In genomic region chr12:96501139-96501741, GRCh38 we compare ENCODE assay signal across 8 cellular contexts. TPM values are rescaled to one million over a fixed set of nuclear protein-coding genes. Genes with fewer than 3 reads are reported as not detected.
DNase-seq lines count a peak whose midpoint lies in the region; ATAC-seq and TF ChIP-seq lines count a peak whose summit lies in the region.

No MANE protein-coding gene starts in this region.

- H3K4me3 Mint-ChIP-seq in activated T-helper 1 cell treated with anti-CD3 and anti-CD28 coated beads, Interleukin-12 subunit alpha, Interleukin-12 subunit beta, Interleukin-2, Interleukin-4 antibody, amounts not matched to agents 30 ng/mL and 10 ng/mL and 1 ng/mL, durations not matched to agents 14 hours and 24 hours and 36 hours = peak overlapping the region; percentile 61

- peak; percentile 52 for ATAC-seq in HG02870 (IDR thresholded peaks at IDR 0.05; ENCODE audit: unreplicated experiment)

- H3K36me3 Mint-ChIP-seq in activated T-helper 1 cell treated with anti-CD3 and anti-CD28 coated beads, Interleukin-12 subunit alpha, Interleukin-12 subunit beta, Interleukin-2, Interleukin-4 antibody, amounts not matched to agents 30 ng/mL and 10 ng/mL and 1 ng/mL, durations not matched to agents 14 hours and 24 hours and 36 hours (ENCODE audit: low read depth) = peaks cover 9% of the 10 kb centered on the region

- peak overlapping the region; percentile 57 to 69 for H3K27ac ChIP-seq in right atrium auricular region

- peaks cover 59% of the 10 kb centered on the region for H3K4me1 Mint-ChIP-seq in activated T-helper 1 cell treated with anti-CD3 and anti-CD28 coated beads, Interleukin-12 subunit alpha, Interleukin-12 subunit beta, Interleukin-2, Interleukin-4 antibody, amounts not matched to agents 30 ng/mL and 10 ng/mL and 1 ng/mL, durations not matched to agents 14 hours and 24 hours and 36 hours (ENCODE audit: low read depth)

- peak overlapping the region; percentile 83 for H3K27ac Mint-ChIP-seq in activated T-helper 1 cell treated with anti-CD3 and anti-CD28 coated beads, Interleukin-12 subunit alpha, Interleukin-12 subunit beta, Interleukin-2, Interleukin-4 antibody, amounts not matched to agents 30 ng/mL and 10 ng/mL and 1 ng/mL, durations not matched to agents 14 hours and 24 hours and 36 hours

- peaks cover 4% of the 10 kb centered on the region for H3K27me3 Mint-ChIP-seq in activated T-helper 1 cell treated with anti-CD3 and anti-CD28 coated beads, Interleukin-12 subunit alpha, Interleukin-12 subunit beta, Interleukin-2, Interleukin-4 antibody, amounts not matched to agents 30 ng/mL and 10 ng/mL and 1 ng/mL, durations not matched to agents 14 hours and 24 hours and 36 hours (ENCODE audit: insufficient read depth)

- H3K36me3 ChIP-seq in right atrium auricular region = no peaks in the 10 kb centered on the region

- H3K9me3 Mint-ChIP-seq in activated T-helper 1 cell treated with anti-CD3 and anti-CD28 coated beads, Interleukin-12 subunit alpha, Interleukin-12 subunit beta, Interleukin-2, Interleukin-4 antibody, amounts not matched to agents 30 ng/mL and 10 ng/mL and 1 ng/mL, durations not matched to agents 14 hours and 24 hours and 36 hours = peaks cover 10% of the 10 kb centered on the region

- DNase-seq in stimulated activated CD4-positive, alpha-beta T cell treated with anti-CD3 and anti-CD28 coated beads, Interleukin-2, amount 100 ng/mL, for 4 hours (ENCODE audit: low read depth) = peak; percentile 6
- DNase-seq in stimulated activated CD4-positive, alpha-beta T cell treated with anti-CD3 and anti-CD28 coated beads, Interleukin-2, amount 100 ng/mL, for 48 hours = no peak
- DNase-seq in NCI-H69 (lab: John Stamatoyannopoulos, UW) (peak; percentile 80), right atrium auricular region (ENCODE audit: low spot score) (no peak), amygdala (lab: John Stamatoyannopoulos, UW) (no peak)
- DNase-seq in activated T-helper 1 cell treated with anti-CD3 and anti-CD28 coated beads, Interleukin-12 subunit alpha, Interleukin-12 subunit beta, Interleukin-2, Interleukin-4 antibody, amounts not matched to agents 30 ng/mL and 10 ng/mL and 1 ng/mL, durations not matched to agents 14 hours and 24 hours and 36 hours (ENCODE audit: low spot score) = peak; percentile 33
- peak; percentile 12 for DNase-seq in stimulated activated naive CD4-positive, alpha-beta T cell treated with Interleukin-2 at 50 U/mL for 16 hours (lab: John Stamatoyannopoulos, UW)

- peaks cover 0 to 18% of the 10 kb centered on the region in 2 donors for H3K4me1 ChIP-seq in right atrium auricular region

- H3K27me3 ChIP-seq in right atrium auricular region = no peaks in the 10 kb centered on the region

- intact Hi-C loops in activated T-helper 1 cell treated with anti-CD3 and anti-CD28 coated beads, Interleukin-12 subunit alpha, Interleukin-12 subunit beta, Interleukin-2, Interleukin-4 antibody, amounts not matched to agents 30 ng/mL and 10 ng/mL and 1 ng/mL, durations not matched to agents 14 hours and 24 hours and 36 hours (cut with micrococcal nuclease) = loop anchor here (1.0 to 5.0 kb wide), 3 partner anchors 12 to 99 kb away; partner anchors contain the start of genes CDK17 and CFAP54

- no peaks in the 10 kb centered on the region for H3K9me3 ChIP-seq in right atrium auricular region

- no peak overlapping the region for H3K4me3 ChIP-seq in right atrium auricular region

- TF ChIP-seq CTCF in right atrium auricular region (IDR thresholded peaks at IDR 0.05) = no peak

RNA-seq across cellular contexts. Expression of gene CFAP54, which starts 11.9 kb away (rescaled TPM):
- 0.17 and 0.34 TPM in 2 replicates for total RNA-seq in activated T-helper 1 cell treated with anti-CD3 and anti-CD28 coated beads, Interleukin-12 subunit alpha, Interleukin-12 subunit beta, Interleukin-2, Interleukin-4 antibody, amounts not matched to agents 30 ng/mL and 10 ng/mL and 1 ng/mL, durations not matched to agents 14 hours and 24 hours and 36 hours
- under 1 TPM in 1 of 2 donors, not detected in 1; 0.28 TPM for total RNA-seq in right atrium auricular region

Comparison
In these comparisons a context has a peak if more than half of its experiments do, and no peak if none do; other contexts are left out.
1. DNase-seq: peak in stimulated activated CD4-positive, alpha-beta T cell treated with anti-CD3 and anti-CD28 coated beads, Interleukin-2, amount 100 ng/mL, for 4 hours (single experiment), NCI-H69 (single experiment), activated T-helper 1 cell treated with anti-CD3 and anti-CD28 coated beads, Interleukin-12 subunit alpha, Interleukin-12 subunit beta, Interleukin-2, Interleukin-4 antibody, amounts not matched to agents 30 ng/mL and 10 ng/mL and 1 ng/mL, durations not matched to agents 14 hours and 24 hours and 36 hours (single experiment) and stimulated activated naive CD4-positive, alpha-beta T cell treated with Interleukin-2 at 50 U/mL for 16 hours (single experiment); none in stimulated activated CD4-positive, alpha-beta T cell treated with anti-CD3 and anti-CD28 coated beads, Interleukin-2, amount 100 ng/mL, for 48 hours (0 of 2), right atrium auricular region (single experiment) and amygdala (0 of 56).